ENCODE assay signal across 20 cellular contexts in the genomic region with DNA sequence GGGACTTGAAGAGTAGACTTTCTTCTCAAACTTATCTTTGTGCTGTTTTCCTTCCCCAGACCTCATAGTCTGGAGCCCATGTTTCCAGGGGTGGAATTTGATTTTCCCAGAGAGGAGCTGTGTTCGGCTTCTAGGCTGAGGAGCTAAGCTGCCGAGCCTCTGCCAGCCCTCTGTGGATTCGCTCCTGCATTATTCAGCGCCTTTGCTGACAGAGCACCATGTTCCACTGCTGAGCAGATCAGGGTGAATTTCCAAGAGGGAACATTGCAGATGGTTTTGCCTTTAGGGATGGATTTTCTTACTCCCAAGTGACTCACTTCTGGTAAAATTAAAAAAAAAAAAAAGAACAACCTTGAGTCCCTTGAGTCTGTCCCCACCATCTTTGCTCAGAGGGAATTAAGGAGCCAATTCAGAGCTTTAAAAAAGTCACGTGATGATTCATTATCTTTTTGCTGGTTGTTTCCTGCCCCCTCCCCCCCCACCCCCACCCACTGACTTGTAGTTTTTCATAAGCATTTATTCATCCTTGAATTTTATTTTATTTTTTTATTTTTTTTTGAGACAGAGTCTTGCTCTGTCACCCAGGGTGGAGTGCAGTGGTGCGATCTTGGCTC.
DNase-seq lines count a peak whose midpoint lies in the region; ATAC-seq and TF ChIP-seq lines count a peak whose summit lies in the region.
"Had no signal": no experiment of that assay in that cellular context is flagged by ENCODE, and none has a peak within 500 bp of the region (broad histone marks: within the 10 kb centered on the region; RNA-seq: fewer than 3 reads in every experiment).

No MANE protein-coding gene starts in this region.

- no peaks in the 10 kb centered on the region for H3K36me3 Mint-ChIP-seq in stimulated activated naive B cell treated with anti-CD40 and anti-IgM and Interleukin-4, amounts not matched to agents 10 μg/mL and 1 μg/mL and 100 μg/mL, for 72 hours
- H3K36me3 Mint-ChIP-seq in progenitor cell of endocrine pancreas (ENCODE audit: insufficient read depth) = no peaks in the 10 kb centered on the region
- H3K36me3 Mint-ChIP-seq: stimulated activated memory B cell treated with anti-CD40 and anti-IgM and Interleukin-4, amounts not matched to agents 10 μg/mL and 1 μg/mL and 100 μg/mL, for 72 hours had no signal

- peaks cover 7 to 11% of the 10 kb centered on the region in 2 donors for H3K27me3 Mint-ChIP-seq in stimulated activated naive B cell treated with anti-CD40 and anti-IgM and Interleukin-4, amounts not matched to agents 10 μg/mL and 1 μg/mL and 100 μg/mL, for 72 hours
- no peaks in the 10 kb centered on the region for H3K27me3 Mint-ChIP-seq in progenitor cell of endocrine pancreas
- H3K27me3 Mint-ChIP-seq: activated T-helper 17 cell treated with anti-CD3 and anti-CD28 coated beads, Interleukin-2, amount 50 U/mL, for 72 hours had no signal

- no peaks in the 10 kb centered on the region for H3K4me1 Mint-ChIP-seq in stimulated activated naive B cell treated with anti-CD40 and anti-IgM and Interleukin-4, amounts not matched to agents 10 μg/mL and 1 μg/mL and 100 μg/mL, for 72 hours
- peaks cover 12% of the 10 kb centered on the region for H3K4me1 Mint-ChIP-seq in progenitor cell of endocrine pancreas (ENCODE audit: low read depth)
- H3K4me1 Mint-ChIP-seq: stimulated activated memory B cell treated with anti-CD40 and anti-IgM and Interleukin-4, amounts not matched to agents 10 μg/mL and 1 μg/mL and 100 μg/mL, for 72 hours had no signal

- no peak for ATAC-seq in stimulated activated naive B cell treated with anti-CD40 and anti-IgM and Interleukin-4, amounts not matched to agents 10 μg/mL and 1 μg/mL and 100 μg/mL, for 72 hours (replicated peaks)
- ATAC-seq in aorta (ENCODE audit: low FRiP score) = no peak
- ATAC-seq: activated T-helper 17 cell treated with anti-CD3 and anti-CD28 coated beads, Interleukin-2, amount 50 U/mL, for 72 hours; left ventricle myocardium superior; stimulated activated memory B cell treated with anti-CD40 and anti-IgM and Interleukin-4, amounts not matched to agents 10 μg/mL and 1 μg/mL and 100 μg/mL, for 72 hours had no signal

- H3K79me2 ChIP-seq in osteoblast (ENCODE audit: insufficient read depth, low read length) = peaks cover 71% of the 10 kb centered on the region

- H3K4me2 ChIP-seq in osteoblast (ENCODE audit: insufficient read depth, low read length) = no peak overlapping the region
- H3K4me2 ChIP-seq: hepatocyte, KMS-11 had no signal

- H3K36me3 ChIP-seq in KOPT-K1 (ENCODE audit: insufficient read depth, low read length) (no peaks in the 10 kb centered on the region), osteoblast (ENCODE audit: insufficient read depth, low read length) (no peaks in the 10 kb centered on the region), aorta (ENCODE audit: control insufficient read depth in 1 of 2, insufficient read depth in 2 of 2, low read length in 1 of 2) (no peaks in the 10 kb centered on the region)
- H3K36me3 ChIP-seq: cardiac muscle cell, tibial artery had no signal

- in situ Hi-C loops in G401 (cut with HindIII; ENCODE audit: low sequenced_read_pairs) = no loop called here

- H3K4me3 ChIP-seq in dorsolateral prefrontal cortex (no peak overlapping the region), osteoblast (ENCODE audit: insufficient read depth, low read length) (no peak overlapping the region), aorta (ENCODE audit: low read length in 2 of 2) (no peak overlapping the region)
- H3K4me3 ChIP-seq: cardiac muscle cell, hepatocyte, tibial artery had no signal

- H3K9me3 ChIP-seq in KOPT-K1 (ENCODE audit: insufficient read depth, low read length, poor library complexity, severe bottlenecking) (no peaks in the 10 kb centered on the region), osteoblast (ENCODE audit: low read depth, low read length) (no peaks in the 10 kb centered on the region), aorta (ENCODE audit: control insufficient read depth, low read length) (no peaks in the 10 kb centered on the region)
- H3K9me3 ChIP-seq: tibial artery had no signal

- WGBS in aorta, 2 donors = 93 to 94% methylated on average over 6 of the region's 6 CpGs

- no peak overlapping the region for H3K4me3 Mint-ChIP-seq in stimulated activated naive B cell treated with anti-CD40 and anti-IgM and Interleukin-4, amounts not matched to agents 10 μg/mL and 1 μg/mL and 100 μg/mL, for 72 hours
- H3K4me3 Mint-ChIP-seq in progenitor cell of endocrine pancreas (ENCODE audit: low read depth) = no peak overlapping the region
- H3K4me3 Mint-ChIP-seq: activated T-helper 17 cell treated with anti-CD3 and anti-CD28 coated beads, Interleukin-2, amount 50 U/mL, for 72 hours; stimulated activated memory B cell treated with anti-CD40 and anti-IgM and Interleukin-4, amounts not matched to agents 10 μg/mL and 1 μg/mL and 100 μg/mL, for 72 hours had no signal

- no peak overlapping the region for H3K27ac Mint-ChIP-seq in stimulated activated naive B cell treated with anti-CD40 and anti-IgM and Interleukin-4, amounts not matched to agents 10 μg/mL and 1 μg/mL and 100 μg/mL, for 72 hours
- no peak overlapping the region for H3K27ac Mint-ChIP-seq in progenitor cell of endocrine pancreas
- H3K27ac Mint-ChIP-seq: stimulated activated memory B cell treated with anti-CD40 and anti-IgM and Interleukin-4, amounts not matched to agents 10 μg/mL and 1 μg/mL and 100 μg/mL, for 72 hours had no signal

- H4K20me1 ChIP-seq in osteoblast (ENCODE audit: insufficient read depth, low read length) = peaks cover 6% of the 10 kb centered on the region

- TF ChIP-seq CTCF in dorsolateral prefrontal cortex (IDR thresholded peaks at IDR 0.05 in 54 of 56, conservative IDR thresholded peaks at IDR 0.05 in 2 of 56; ENCODE audit: low read depth in 1 of 56, partially characterized antibody in 56 of 56) (no peak), osteoblast (IDR thresholded peaks at IDR 0.05; ENCODE audit: extremely low read depth, low read depth, low read length) (no peak), progenitor cell of endocrine pancreas (IDR thresholded peaks at IDR 0.05; ENCODE audit: unreplicated experiment) (no peak)

- H3K27ac ChIP-seq in KOPT-K1 (ENCODE audit: low read depth, low read length, poor library complexity, severe bottlenecking) (peak overlapping the region; percentile 54), dorsolateral prefrontal cortex (peak overlapping the region in 56 of 59 donors; percentile 22 to 98 (median 76)), osteoblast (ENCODE audit: low read depth, low read length) (no peak overlapping the region), aorta (ENCODE audit: low read depth in 1 of 2, low read length in 2 of 2) (no peak overlapping the region)
- H3K27ac ChIP-seq: cardiac muscle cell, KMS-11, tibial artery had no signal

- peaks cover 6% of the 10 kb centered on the region for H3K4me1 ChIP-seq in osteoblast (ENCODE audit: insufficient read depth, low read length)
- no peaks in the 10 kb centered on the region for H3K4me1 ChIP-seq in aorta (ENCODE audit: control insufficient read depth in 1 of 2, insufficient read depth in 2 of 2, low read length in 2 of 2)
- H3K4me1 ChIP-seq: tibial artery had no signal

- DNase-seq in ELR (ENCODE audit: low read depth) = peak; percentile 62
- peak in 5 of 10 donors; percentile 54 to 78 (median 70) for DNase-seq in dorsolateral prefrontal cortex
- peak; percentile 60 for DNase-seq in osteoblast (ENCODE audit: insufficient read length, low spot score, missing footprints)
- no peak for DNase-seq in G401 (ENCODE audit: low spot score)
- DNase-seq in stimulated activated naive B cell treated with anti-CD40 and anti-IgM and Interleukin-4, amounts not matched to agents 10 μg/mL and 1 μg/mL and 100 μg/mL, for 72 hours = no peak
- no peak for DNase-seq in progenitor cell of endocrine pancreas (ENCODE audit: low spot score, unreplicated experiment)
- DNase-seq in aorta = no peak
- DNase-seq: GDM1, left ventricle myocardium superior, NCI-H1092, NCI-H2029, NCI-H446, T-helper 9 cell, tibial artery had no signal

- no peaks in the 10 kb centered on the region for H3K9me3 Mint-ChIP-seq in stimulated activated naive B cell treated with anti-CD40 and anti-IgM and Interleukin-4, amounts not matched to agents 10 μg/mL and 1 μg/mL and 100 μg/mL, for 72 hours
- no peaks in the 10 kb centered on the region for H3K9me3 Mint-ChIP-seq in progenitor cell of endocrine pancreas (ENCODE audit: low read depth)
- H3K9me3 Mint-ChIP-seq: activated T-helper 17 cell treated with anti-CD3 and anti-CD28 coated beads, Interleukin-2, amount 50 U/mL, for 72 hours; stimulated activated memory B cell treated with anti-CD40 and anti-IgM and Interleukin-4, amounts not matched to agents 10 μg/mL and 1 μg/mL and 100 μg/mL, for 72 hours had no signal

- no peaks in the 10 kb centered on the region for H3K27me3 ChIP-seq in dorsolateral prefrontal cortex
- H3K27me3 ChIP-seq in osteoblast (ENCODE audit: insufficient read depth, low read length) = no peaks in the 10 kb centered on the region
- no peaks in the 10 kb centered on the region for H3K27me3 ChIP-seq in aorta (ENCODE audit: control insufficient read depth in 1 of 2, insufficient read depth in 2 of 2, low read length in 1 of 2)
- H3K27me3 ChIP-seq: cardiac muscle cell, hepatocyte, tibial artery had no signal

- H2AFZ ChIP-seq in osteoblast (ENCODE audit: low read length) = no peak overlapping the region
- H2AFZ ChIP-seq: hepatocyte had no signal

- intact Hi-C loops in dorsolateral prefrontal cortex (cut with DNase I) (no loop called here), aorta (cut with DNase I) (no loop called here)

Comparison
In these comparisons a context has a peak if more than half of its experiments do, and no peak if none do; other contexts are left out.
1. DNase-seq: peak in ELR (single experiment) and osteoblast (single experiment); none in G401 (single experiment), stimulated activated naive B cell treated with anti-CD40 and anti-IgM and Interleukin-4, amounts not matched to agents 10 μg/mL and 1 μg/mL and 100 μg/mL, for 72 hours (single experiment), progenitor cell of endocrine pancreas (single experiment) and aorta (0 of 2).
2. H3K27ac ChIP-seq: peak in KOPT-K1 (single experiment) and dorsolateral prefrontal cortex (56 of 59); none in osteoblast (single experiment) and aorta (0 of 2).